Comparison of ENCODE assay signal across 9 cellular contexts in the genomic region with DNA sequence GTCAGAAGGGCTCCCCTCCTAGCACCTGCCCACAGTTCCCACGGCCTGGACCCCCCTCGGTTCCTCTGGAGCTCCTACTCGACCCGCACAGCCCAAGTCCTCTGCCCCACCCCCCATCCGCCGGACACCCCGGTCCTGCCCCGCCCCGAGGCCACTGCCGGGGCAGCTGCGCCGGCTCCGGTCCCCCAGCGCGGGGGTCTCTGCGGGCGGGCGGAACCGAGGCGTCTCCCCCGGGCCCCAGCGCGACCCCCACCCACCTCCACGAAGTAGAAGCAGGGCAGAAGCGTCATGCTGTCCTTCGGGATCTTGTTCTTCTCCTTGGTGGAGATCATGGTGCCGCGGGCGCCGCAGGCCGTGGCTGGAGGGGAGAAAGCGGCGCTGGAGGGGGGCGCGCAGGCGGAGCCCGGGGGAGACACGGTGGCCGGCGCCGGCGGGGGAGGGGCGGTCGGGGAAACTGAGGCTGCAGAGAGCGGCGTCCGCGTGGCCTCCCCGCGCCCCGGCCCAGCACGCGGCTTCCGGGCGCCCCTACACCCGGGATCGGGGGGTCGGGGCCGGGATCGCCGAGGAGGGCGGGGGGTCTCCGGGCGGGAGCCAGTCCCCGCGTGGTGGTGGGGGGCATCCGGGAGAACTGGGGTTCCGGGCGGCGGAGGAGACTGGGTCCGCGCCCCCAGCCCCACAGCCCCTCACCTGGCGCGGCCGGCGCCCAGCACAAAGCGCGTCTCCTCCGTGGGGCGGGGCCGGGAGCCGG. TPM values are rescaled to one million over a fixed set of nuclear protein-coding genes. Genes with fewer than 3 reads are reported as not detected.
DNase-seq lines count a peak whose midpoint lies in the region; ATAC-seq and TF ChIP-seq lines count a peak whose summit lies in the region.
"Had no signal": no experiment of that assay in that cellular context is flagged by ENCODE, and none has a peak within 500 bp of the region (broad histone marks: within the 10 kb centered on the region; RNA-seq: fewer than 3 reads in every experiment).

A gene with protein sequence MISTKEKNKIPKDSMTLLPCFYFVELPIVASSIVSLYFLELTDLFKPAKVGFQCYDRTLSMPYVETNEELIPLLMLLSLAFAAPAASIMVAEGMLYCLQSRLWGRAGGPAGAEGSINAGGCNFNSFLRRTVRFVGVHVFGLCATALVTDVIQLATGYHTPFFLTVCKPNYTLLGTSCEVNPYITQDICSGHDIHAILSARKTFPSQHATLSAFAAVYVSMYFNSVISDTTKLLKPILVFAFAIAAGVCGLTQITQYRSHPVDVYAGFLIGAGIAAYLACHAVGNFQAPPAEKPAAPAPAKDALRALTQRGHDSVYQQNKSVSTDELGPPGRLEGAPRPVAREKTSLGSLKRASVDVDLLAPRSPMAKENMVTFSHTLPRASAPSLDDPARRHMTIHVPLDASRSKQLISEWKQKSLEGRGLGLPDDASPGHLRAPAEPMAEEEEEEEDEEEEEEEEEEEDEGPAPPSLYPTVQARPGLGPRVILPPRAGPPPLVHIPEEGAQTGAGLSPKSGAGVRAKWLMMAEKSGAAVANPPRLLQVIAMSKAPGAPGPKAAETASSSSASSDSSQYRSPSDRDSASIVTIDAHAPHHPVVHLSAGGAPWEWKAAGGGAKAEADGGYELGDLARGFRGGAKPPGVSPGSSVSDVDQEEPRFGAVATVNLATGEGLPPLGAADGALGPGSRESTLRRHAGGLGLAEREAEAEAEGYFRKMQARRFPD (minus strand): TSS at position 728 of the 748 bp plus-strand sequence. CDS start 396 bp downstream, at position 332.

- no peak within 1 kb of the TSS for H2BK15ac ChIP-seq in H9 (ENCODE audit: low read depth, low read length)

- H3K27me3 Mint-ChIP-seq in H9 (ENCODE audit: low read depth), result peaks cover 5% of the 10 kb centered on the region

- H4K20me1 ChIP-seq in H9 (ENCODE audit: control insufficient read depth, insufficient read depth, insufficient read length), result no peaks in the 10 kb centered on the region

- H4K91ac ChIP-seq in H9 (ENCODE audit: insufficient read length, low read depth, low read length), result no peak within 1 kb of the TSS

- no peak within 1 kb of the TSS; the same call in 1 of the 2 replicates for H3K4ac ChIP-seq in H9 (ENCODE audit: low read depth, low read length)

- H3K79me1 ChIP-seq in H9 (ENCODE audit: insufficient read depth, low read depth, low read length, poor library complexity, severe bottlenecking), result no peaks in the 10 kb centered on the region

- H3K23me2 ChIP-seq in H9 (ENCODE audit: insufficient read length, low read depth, low read length, poor library complexity, severe bottlenecking), result no peaks in the 10 kb centered on the region

- no peak for TF ChIP-seq CTCF in H9 (conservative IDR thresholded peaks at IDR 0.05)

- H2BK20ac ChIP-seq in H9 (ENCODE audit: low read depth, low read length, poor library complexity, severe bottlenecking), result no peak within 1 kb of the TSS

- WGBS in H9 (ENCODE audit: extremely low coverage, insufficient read length, low lambda C conversion rate), result no CpG with 5 or more reads among the region's 82 CpGs

- H3K14ac ChIP-seq in H9 (ENCODE audit: insufficient read depth, low read length), result peak within 1 kb of the TSS; percentile 77

- H3K27ac ChIP-seq in H9 (ENCODE audit: insufficient read length, low read depth, low read length), result no peak within 1 kb of the TSS
- no peak within 1 kb of the TSS for H3K27ac ChIP-seq in iPS-20b (ENCODE audit: low read length)
- H3K27ac ChIP-seq in skin epidermis, result no peak within 1 kb of the TSS

- no peak within 1 kb of the TSS for H2BK12ac ChIP-seq in H9 (ENCODE audit: insufficient read length, low read depth, low read length)

- H3K23ac ChIP-seq in H9 (ENCODE audit: insufficient read length, low read depth, low read length), result no peak within 1 kb of the TSS

- H2AFZ ChIP-seq in H9 (ENCODE audit: low read length), result no peak within 1 kb of the TSS

- no peak within 1 kb of the TSS for H3K56ac ChIP-seq in H9 (ENCODE audit: insufficient read length, low read depth, low read length)

- no peak within 1 kb of the TSS for H2BK120ac ChIP-seq in H9 (ENCODE audit: low read depth, low read length, poor library complexity, severe bottlenecking)

- H3K9me3 ChIP-seq in H9 (ENCODE audit: control insufficient read depth, low read depth, low read length) (no peaks in the 10 kb centered on the region), adipocyte (ENCODE audit: control insufficient read depth, low read length) (no peaks in the 10 kb centered on the region), iPS-20b (ENCODE audit: insufficient read depth, low read depth, low read length) (no peaks in the 10 kb centered on the region)

- H3K27me3 ChIP-seq in H9 (ENCODE audit: insufficient read depth, low read length) (no peaks in the 10 kb centered on the region), adipocyte (replicated peaks; ENCODE audit: control insufficient read depth, insufficient read depth, low read length) (no peaks in the 10 kb centered on the region), iPS-20b (ENCODE audit: insufficient read depth, low read length) (no peaks in the 10 kb centered on the region)

- H3K4me1 Mint-ChIP-seq in H9, result peaks cover 7 to 11% of the 10 kb centered on the region in 2 experiments
- H3K4me1 Mint-ChIP-seq: activated B cell treated with CpG ODN at 0.5 μM for 24 hours had no signal

- H3K4me3 ChIP-seq in adipocyte (ENCODE audit: low read length) (no peak within 1 kb of the TSS), iPS-20b (ENCODE audit: low read length) (peak within 1 kb of the TSS; percentile 65), skin epidermis (peak within 1 kb of the TSS in 6 of 7 experiments; percentile 2 to 33 (median 12))

- H2AK5ac ChIP-seq in H9 (ENCODE audit: insufficient read length, low read length), result no peak within 1 kb of the TSS

- H3K36me3 ChIP-seq in adipocyte (ENCODE audit: control insufficient read depth, insufficient read depth, low read length, severe bottlenecking), result no peaks in the 10 kb centered on the region
- H3K36me3 ChIP-seq in iPS-20b (ENCODE audit: insufficient read depth, low read depth, low read length), result no peaks in the 10 kb centered on the region

- H3K18ac ChIP-seq in H9 (ENCODE audit: insufficient read length, low read depth, low read length), result peak within 1 kb of the TSS; percentile 83

- ATAC-seq in GM18498 (IDR thresholded peaks at IDR 0.05; ENCODE audit: unreplicated experiment), result no peak

- no peaks in the 10 kb centered on the region for H3K79me2 ChIP-seq in H9 (ENCODE audit: insufficient read depth, low read length)

- H3K4me1 ChIP-seq in H9 (ENCODE audit: insufficient read depth, low read length), result no peaks in the 10 kb centered on the region; the same call in 1 of the 2 replicates
- peaks cover 6% of the 10 kb centered on the region for H3K4me1 ChIP-seq in adipocyte (ENCODE audit: control insufficient read depth, insufficient read depth, low read length)
- no peaks in the 10 kb centered on the region; the same call in 1 of the 2 replicates for H3K4me1 ChIP-seq in iPS-20b (ENCODE audit: insufficient read depth, low read length)

- peak; percentile 59 for DNase-seq in H9
- DNase-seq in adipocyte (ENCODE audit: low read depth), result peak; percentile 36
- DNase-seq in AG08395 (ENCODE audit: low spot score), result no peak
- no peak for DNase-seq in stimulated activated CD4-positive, alpha-beta T cell treated with anti-CD3 and anti-CD28 coated beads, Interleukin-2, amount 100 ng/mL, for 48 hours
- DNase-seq in DMS53 (lab: John Stamatoyannopoulos, UW), result no peak
- DNase-seq: activated B cell treated with CpG ODN at 0.5 μM for 24 hours had no signal

- no peaks in the 10 kb centered on the region; a peak in 1 of 5 replicates for H3K9me3 Mint-ChIP-seq in H9

- no peak within 1 kb of the TSS for H2BK5ac ChIP-seq in H9 (ENCODE audit: insufficient read length, low read length)

- peak within 1 kb of the TSS; percentile 53 for H3K4me2 ChIP-seq in H9 (ENCODE audit: insufficient read depth, insufficient read length, low read length)

- H3K9ac ChIP-seq in H9 (ENCODE audit: extremely low read depth, insufficient read length, low read length) (no peak within 1 kb of the TSS), adipocyte (ENCODE audit: low read length) (no peak within 1 kb of the TSS), iPS-20b (ENCODE audit: low read depth, low read length) (peak within 1 kb of the TSS; percentile 58; the same call in 1 of the 2 replicates)

- no peak within 1 kb of the TSS for H4K5ac ChIP-seq in H9 (ENCODE audit: insufficient read length, low read depth, low read length)

- H3K27ac Mint-ChIP-seq in H9, result no peak within 1 kb of the TSS
- H3K27ac Mint-ChIP-seq: activated B cell treated with CpG ODN at 0.5 μM for 24 hours had no signal

- no peak within 1 kb of the TSS for H3T11ph ChIP-seq in H9 (ENCODE audit: low read length)

- peak within 1 kb of the TSS; percentile 67 to 81 for H3K4me3 Mint-ChIP-seq in H9
- H3K4me3 Mint-ChIP-seq: activated B cell treated with CpG ODN at 0.5 μM for 24 hours had no signal

- H4K8ac ChIP-seq in H9 (replicated peaks; ENCODE audit: insufficient read length, low read depth, low read length), result no peak within 1 kb of the TSS

- H3K36me3 Mint-ChIP-seq in H9 (ENCODE audit: insufficient read depth in 1 of 3, low read depth in 3 of 3), result peaks cover 6 to 17% (median 16%) of the 10 kb centered on the region in 3 experiments

RNA-seq across cellular contexts. Expression of the gene that starts here (rescaled TPM):
- total RNA-seq in H9 (2021), result 57.9 and 61.2 TPM in 2 replicates
- total RNA-seq: activated B cell treated with CpG ODN at 0.5 μM for 24 hours had no signal

Comparison
In these comparisons a context has a peak if more than half of its experiments do, and no peak if none do; other contexts are left out.
1. DNase-seq: peak in H9 (single experiment) and adipocyte (single experiment); none in AG08395 (single experiment), stimulated activated CD4-positive, alpha-beta T cell treated with anti-CD3 and anti-CD28 coated beads, Interleukin-2, amount 100 ng/mL, for 48 hours (0 of 2) and DMS53 (single experiment).